ENCODE assay signal across 8 cellular contexts in genomic region chr10:28679941-28680752, GRCh38. TPM values are rescaled to one million over a fixed set of nuclear protein-coding genes. Genes with fewer than 3 reads are reported as not detected.
A peak's percentile ranks its signal among the peaks of the same experiment; 100 is the strongest.
DNase-seq lines count a peak whose midpoint lies in the region; ATAC-seq and TF ChIP-seq lines count a peak whose summit lies in the region.

No MANE protein-coding gene starts in this region.

- H3K9me3 ChIP-seq in SK-N-SH (no peaks in the 10 kb centered on the region), hepatocyte (ENCODE audit: low read depth) (no peaks in the 10 kb centered on the region)

- no peak for ATAC-seq in stimulated activated naive B cell treated with anti-CD40 and anti-IgM and Interleukin-4, amounts not matched to agents 10 μg/mL and 1 μg/mL and 100 μg/mL, for 72 hours (replicated peaks)
- ATAC-seq in GM18520 (IDR thresholded peaks at IDR 0.05; ENCODE audit: unreplicated experiment) (no peak), HG03039 (IDR thresholded peaks at IDR 0.05; ENCODE audit: unreplicated experiment) (no peak)

- peak; percentile 21 for DNase-seq in NCI-H146 (lab: John Stamatoyannopoulos, UW)
- DNase-seq in NCI-H146 treated with DMSO at 0.1 percent for 48 hours (lab: John Stamatoyannopoulos, UW; ENCODE audit: unreplicated experiment), result no peak
- peak; percentile 37 for DNase-seq in SK-N-SH
- DNase-seq in hepatocyte (ENCODE audit: low spot score), result peak; percentile 54
- DNase-seq in stimulated activated naive B cell treated with anti-CD40 and anti-IgM and Interleukin-4, amounts not matched to agents 10 μg/mL and 1 μg/mL and 100 μg/mL, for 72 hours, result no peak
- DNase-seq in NCI-H2029 (lab: John Stamatoyannopoulos, UW), result no peak

- peak overlapping the region; percentile 19 to 48 for H3K4me3 Mint-ChIP-seq in stimulated activated naive B cell treated with anti-CD40 and anti-IgM and Interleukin-4, amounts not matched to agents 10 μg/mL and 1 μg/mL and 100 μg/mL, for 72 hours

- H3K9me2 ChIP-seq in SK-N-SH (no peaks in the 10 kb centered on the region), hepatocyte (replicated peaks; ENCODE audit: insufficient read depth) (no peaks in the 10 kb centered on the region)

- no peaks in the 10 kb centered on the region for H3K9me3 Mint-ChIP-seq in stimulated activated naive B cell treated with anti-CD40 and anti-IgM and Interleukin-4, amounts not matched to agents 10 μg/mL and 1 μg/mL and 100 μg/mL, for 72 hours

- H3K9ac ChIP-seq in SK-N-SH, result peak overlapping the region; percentile 72; the same call in 1 of the 2 replicates

- TF ChIP-seq EP300 in SK-N-SH (IDR thresholded peaks at IDR 0.05; ENCODE audit: borderline replicate concordance in 1 of 2, low read depth in 1 of 2, low read length in 1 of 2), result no peak

- peaks cover 0 to 3% of the 10 kb centered on the region in 2 donors for H3K36me3 Mint-ChIP-seq in stimulated activated naive B cell treated with anti-CD40 and anti-IgM and Interleukin-4, amounts not matched to agents 10 μg/mL and 1 μg/mL and 100 μg/mL, for 72 hours

- no peaks in the 10 kb centered on the region for H3F3A ChIP-seq in SK-N-SH (replicated peaks; ENCODE audit: insufficient read depth)

- H3K4me2 ChIP-seq in SK-N-SH (peak overlapping the region; percentile 92), hepatocyte (peak overlapping the region; percentile 83)

- H3K27ac Mint-ChIP-seq in stimulated activated naive B cell treated with anti-CD40 and anti-IgM and Interleukin-4, amounts not matched to agents 10 μg/mL and 1 μg/mL and 100 μg/mL, for 72 hours, result no peak overlapping the region

- H3K27me3 ChIP-seq in SK-N-SH (ENCODE audit: insufficient read depth) (peaks cover 10% of the 10 kb centered on the region; the same call in 1 of the 2 replicates), hepatocyte (no peaks in the 10 kb centered on the region)

- H3K4me1 Mint-ChIP-seq in stimulated activated naive B cell treated with anti-CD40 and anti-IgM and Interleukin-4, amounts not matched to agents 10 μg/mL and 1 μg/mL and 100 μg/mL, for 72 hours, result peaks cover 13 to 33% of the 10 kb centered on the region in 2 donors

- H3K27ac ChIP-seq in SK-N-SH (ENCODE audit: low read depth in 2 of 2, low read length in 1 of 2), result peak overlapping the region; percentile 49 to 92; a peak in 3 of 4 replicates
- peak overlapping the region; percentile 78 for H3K27ac ChIP-seq in hepatocyte

- TF ChIP-seq CTCF in SK-N-SH (IDR thresholded peaks at IDR 0.05), result peak; percentile 60
- TF ChIP-seq CTCF in hepatocyte (IDR thresholded peaks at IDR 0.05; ENCODE audit: poor library complexity), result peak; percentile 33

- H4K20me1 ChIP-seq in SK-N-SH (ENCODE audit: insufficient read depth), result no peaks in the 10 kb centered on the region
- H4K20me1 ChIP-seq in hepatocyte (ENCODE audit: insufficient read depth, poor library complexity, severe bottlenecking), result peaks cover 60% of the 10 kb centered on the region

- H2AFZ ChIP-seq in SK-N-SH (ENCODE audit: low read depth), result peak overlapping the region; percentile 84; the same call in 1 of the 2 replicates
- H2AFZ ChIP-seq in hepatocyte, result no peak overlapping the region

- peak; percentile 41 for TF ChIP-seq RAD21 in SK-N-SH (IDR thresholded peaks at IDR 0.05; ENCODE audit: low read length)

- H3K79me2 ChIP-seq in SK-N-SH (ENCODE audit: insufficient read depth), result peaks cover 37% of the 10 kb centered on the region
- peaks cover 74% of the 10 kb centered on the region for H3K79me2 ChIP-seq in hepatocyte

- POLR2A ChIA-PET in SK-N-SH (lab: Yijun Ruan, JAX), result no interaction called here

- CTCF ChIA-PET in SK-N-SH (lab: Yijun Ruan, JAX), result interaction anchor here (0.6 to 5.9 kb wide), 13 partner anchors 9 to 624 kb away, joined by 3 to 40 read pairs (median 5); no protein-coding TSS in a partner anchor

- H3K4me3 ChIP-seq in SK-N-SH (ENCODE audit: low read depth in 2 of 2, low read length in 1 of 2), result peak overlapping the region; percentile 82 to 87
- H3K4me3 ChIP-seq in hepatocyte, result peak overlapping the region; percentile 88

- H3K4me1 ChIP-seq in SK-N-SH (ENCODE audit: control insufficient read depth in 1 of 2, insufficient read depth in 2 of 2, low read depth in 1 of 2, low read length in 1 of 2) (peaks cover 11 to 35% of the 10 kb centered on the region in 2 experiments; a peak in 3 of 4 replicates), hepatocyte (ENCODE audit: insufficient read depth) (peaks cover 18% of the 10 kb centered on the region)

- 7% methylated on average over 16 of the region's 16 CpGs for WGBS in SK-N-SH (ENCODE audit: low lambda C conversion rate)
- 3% methylated on average over 16 of the region's 16 CpGs for WGBS in hepatocyte (ENCODE audit: low lambda C conversion rate, missing lambda C conversion rate)

- H3K36me3 ChIP-seq in SK-N-SH (replicated peaks in 1 of 2; ENCODE audit: control insufficient read depth in 1 of 2, insufficient read depth in 2 of 2, low read length in 1 of 2), result peaks cover 11 to 14% of the 10 kb centered on the region in 2 experiments
- no peaks in the 10 kb centered on the region for H3K36me3 ChIP-seq in hepatocyte (replicated peaks; ENCODE audit: insufficient read depth, low read depth)

- peaks cover 35 to 46% of the 10 kb centered on the region in 2 donors for H3K27me3 Mint-ChIP-seq in stimulated activated naive B cell treated with anti-CD40 and anti-IgM and Interleukin-4, amounts not matched to agents 10 μg/mL and 1 μg/mL and 100 μg/mL, for 72 hours

TF ChIP-seq in SK-N-SH, 30 proteins besides CTCF, POLR2A, EP300 and RAD21 (continues in another document):
- peak; percentile 83 for TF ChIP-seq MXI1 (IDR thresholded peaks at IDR 0.05; ENCODE audit: low read depth, low read length)
- TF ChIP-seq, protein P1, sequence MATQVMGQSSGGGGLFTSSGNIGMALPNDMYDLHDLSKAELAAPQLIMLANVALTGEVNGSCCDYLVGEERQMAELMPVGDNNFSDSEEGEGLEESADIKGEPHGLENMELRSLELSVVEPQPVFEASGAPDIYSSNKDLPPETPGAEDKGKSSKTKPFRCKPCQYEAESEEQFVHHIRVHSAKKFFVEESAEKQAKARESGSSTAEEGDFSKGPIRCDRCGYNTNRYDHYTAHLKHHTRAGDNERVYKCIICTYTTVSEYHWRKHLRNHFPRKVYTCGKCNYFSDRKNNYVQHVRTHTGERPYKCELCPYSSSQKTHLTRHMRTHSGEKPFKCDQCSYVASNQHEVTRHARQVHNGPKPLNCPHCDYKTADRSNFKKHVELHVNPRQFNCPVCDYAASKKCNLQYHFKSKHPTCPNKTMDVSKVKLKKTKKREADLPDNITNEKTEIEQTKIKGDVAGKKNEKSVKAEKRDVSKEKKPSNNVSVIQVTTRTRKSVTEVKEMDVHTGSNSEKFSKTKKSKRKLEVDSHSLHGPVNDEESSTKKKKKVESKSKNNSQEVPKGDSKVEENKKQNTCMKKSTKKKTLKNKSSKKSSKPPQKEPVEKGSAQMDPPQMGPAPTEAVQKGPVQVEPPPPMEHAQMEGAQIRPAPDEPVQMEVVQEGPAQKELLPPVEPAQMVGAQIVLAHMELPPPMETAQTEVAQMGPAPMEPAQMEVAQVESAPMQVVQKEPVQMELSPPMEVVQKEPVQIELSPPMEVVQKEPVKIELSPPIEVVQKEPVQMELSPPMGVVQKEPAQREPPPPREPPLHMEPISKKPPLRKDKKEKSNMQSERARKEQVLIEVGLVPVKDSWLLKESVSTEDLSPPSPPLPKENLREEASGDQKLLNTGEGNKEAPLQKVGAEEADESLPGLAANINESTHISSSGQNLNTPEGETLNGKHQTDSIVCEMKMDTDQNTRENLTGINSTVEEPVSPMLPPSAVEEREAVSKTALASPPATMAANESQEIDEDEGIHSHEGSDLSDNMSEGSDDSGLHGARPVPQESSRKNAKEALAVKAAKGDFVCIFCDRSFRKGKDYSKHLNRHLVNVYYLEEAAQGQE (IDR thresholded peaks at IDR 0.05; ENCODE audit: low read depth, low read length), result no peak
- no peak for TF ChIP-seq RFX5 (IDR thresholded peaks at IDR 0.05; ENCODE audit: low read length)
- no peak for TF ChIP-seq MEF2A (IDR thresholded peaks at IDR 0.05; ENCODE audit: borderline replicate concordance, low read depth)
- TF ChIP-seq ELF1 (IDR thresholded peaks at IDR 0.05), result no peak
- TF ChIP-seq NFIC (IDR thresholded peaks at IDR 0.05; ENCODE audit: borderline replicate concordance), result no peak
- TF ChIP-seq FOXM1 (IDR thresholded peaks at IDR 0.05; ENCODE audit: low read depth), result no peak
- TF ChIP-seq MAX (IDR thresholded peaks at IDR 0.05; ENCODE audit: low read depth), result no peak
- 0 out of 2 replicates have a peak, but pooled peaks have one; percentile 0 for TF ChIP-seq NRF1 (IDR thresholded peaks at IDR 0.05; ENCODE audit: low read depth, low read length)
- no peak for TF ChIP-seq SIN3A (IDR thresholded peaks at IDR 0.05; ENCODE audit: borderline replicate concordance, low read depth, low read length)
- TF ChIP-seq CHD2 (IDR thresholded peaks at IDR 0.05; ENCODE audit: low read length, partially characterized antibody), result no peak
- TF ChIP-seq TCF12 (IDR thresholded peaks at IDR 0.05), result peak; percentile 16; the same call in 1 of the 2 replicates
- TF ChIP-seq GABPA (IDR thresholded peaks at IDR 0.05; ENCODE audit: low read depth), result no peak
- no peak for TF ChIP-seq POLR2AphosphoS5 (IDR thresholded peaks at IDR 0.05; ENCODE audit: low read depth, low read length)
- TF ChIP-seq USF2 (IDR thresholded peaks at IDR 0.05; ENCODE audit: borderline replicate concordance, low read depth, low read length), result no peak
- no peak for TF ChIP-seq RCOR1 (IDR thresholded peaks at IDR 0.05; ENCODE audit: low read length)
- TF ChIP-seq RXRA (IDR thresholded peaks at IDR 0.05; ENCODE audit: borderline replicate concordance, low read depth), result no peak
- TF ChIP-seq YY1 (IDR thresholded peaks at IDR 0.05; ENCODE audit: low read depth), result no peak

RNA-seq across cellular contexts. Expression of gene BAMBI, which starts 2.8 kb away (rescaled TPM):
- polyA plus RNA-seq in SK-N-SH (2012; rRNA removed) (2.8 and 2.9 TPM in 2 replicates), hepatocyte (148 and 163 TPM in 2 replicates)
- 3.0 and 4.1 TPM in 2 replicates for polyA plus RNA-seq in SK-N-SH (2012; cell fraction: cytosol; rRNA removed)
- polyA plus RNA-seq in SK-N-SH (2012; cell fraction: nucleus; rRNA removed), result 3.3 and 3.8 TPM in 2 replicates
- total RNA-seq in hepatocyte, result 111 and 116 TPM in 2 replicates

Comparison
In these comparisons a context has a peak if more than half of its experiments do, and no peak if none do; other contexts are left out.
1. DNase-seq: peak in NCI-H146 (single experiment), SK-N-SH (single experiment) and hepatocyte (single experiment); none in NCI-H146 treated with DMSO at 0.1 percent for 48 hours (single experiment), stimulated activated naive B cell treated with anti-CD40 and anti-IgM and Interleukin-4, amounts not matched to agents 10 μg/mL and 1 μg/mL and 100 μg/mL, for 72 hours (single experiment) and NCI-H2029 (single experiment).
2. RNA of gene BAMBI, which starts 2.8 kb away (polyA plus RNA-seq): 148 to 163 TPM in hepatocyte; 2.8 to 4.1 TPM in SK-N-SH; every median in the first group is over 10 times any median in the second.